ENCODE assay signal across 8 cellular contexts in genomic region chr20:62651285-62652021, GRCh38. TPM values are rescaled to one million over a fixed set of nuclear protein-coding genes. Genes with fewer than 3 reads are reported as not detected.
DNase-seq lines count a peak whose midpoint lies in the region; ATAC-seq and TF ChIP-seq lines count a peak whose summit lies in the region.

No MANE protein-coding gene starts in this region.

- H3K36me3 Mint-ChIP-seq in activated T-helper 2 cell treated with anti-CD3 and anti-CD28 coated beads, Interferon-gamma antibody, Interleukin-2, Interleukin-4, amounts not matched to agents 10 μg/mL and 5 μg/mL and 100 μg/mL, durations not matched to agents 14 hours and 24 hours and 36 hours (ENCODE audit: low read depth) = peaks cover 49% of the 10 kb centered on the region

- peaks cover 42% of the 10 kb centered on the region for H3K4me1 ChIP-seq in PC-3 (ENCODE audit: insufficient read depth, low read length)
- H3K4me1 ChIP-seq in right cardiac atrium (ENCODE audit: control insufficient read depth, insufficient read depth, low read length) = peaks cover 9% of the 10 kb centered on the region

- H3K9ac ChIP-seq in PC-3 (ENCODE audit: low read length) = no peak overlapping the region

- POLR2A ChIA-PET in PC-3 (lab: Charles Lee; ENCODE audit: unreplicated experiment) = no interaction called here

- no peaks in the 10 kb centered on the region for H3K27me3 Mint-ChIP-seq in activated T-helper 2 cell treated with anti-CD3 and anti-CD28 coated beads, Interferon-gamma antibody, Interleukin-2, Interleukin-4, amounts not matched to agents 10 μg/mL and 5 μg/mL and 100 μg/mL, durations not matched to agents 14 hours and 24 hours and 36 hours (ENCODE audit: low read depth)

- H2AFZ ChIP-seq in PC-3 (ENCODE audit: low read length) = no peak overlapping the region

- WGBS in right cardiac atrium = 45% methylated on average over 24 of the region's 24 CpGs

- peak overlapping the region; percentile 52 for H3K27ac ChIP-seq in PC-3 (ENCODE audit: low read length)
- peak overlapping the region; percentile 80 for H3K27ac ChIP-seq in right cardiac atrium (ENCODE audit: low read length)

- H3F3A ChIP-seq in PC-3 (ENCODE audit: low read length, unreplicated experiment) = no peaks in the 10 kb centered on the region

- peak; percentile 60 for ATAC-seq in GM18867 (IDR thresholded peaks at IDR 0.05; ENCODE audit: unreplicated experiment)
- peak; percentile 65 for ATAC-seq in HG02981 (IDR thresholded peaks at IDR 0.05; ENCODE audit: unreplicated experiment)
- no peak for ATAC-seq in PC-3
- ATAC-seq in right cardiac atrium = peak; percentile 1 to 2

- no peaks in the 10 kb centered on the region for H3K27me3 ChIP-seq in PC-3 (ENCODE audit: low read length)
- no peaks in the 10 kb centered on the region for H3K27me3 ChIP-seq in right cardiac atrium (ENCODE audit: control insufficient read depth, insufficient read depth)

- H3K9me3 Mint-ChIP-seq in activated T-helper 2 cell treated with anti-CD3 and anti-CD28 coated beads, Interferon-gamma antibody, Interleukin-2, Interleukin-4, amounts not matched to agents 10 μg/mL and 5 μg/mL and 100 μg/mL, durations not matched to agents 14 hours and 24 hours and 36 hours = no peaks in the 10 kb centered on the region

- peak overlapping the region; percentile 47 for H3K4me2 ChIP-seq in PC-3 (ENCODE audit: low read length)

- peaks cover 46% of the 10 kb centered on the region for H3K4me1 Mint-ChIP-seq in activated T-helper 2 cell treated with anti-CD3 and anti-CD28 coated beads, Interferon-gamma antibody, Interleukin-2, Interleukin-4, amounts not matched to agents 10 μg/mL and 5 μg/mL and 100 μg/mL, durations not matched to agents 14 hours and 24 hours and 36 hours (ENCODE audit: low read depth)

- peaks cover 76% of the 10 kb centered on the region for H3K36me3 ChIP-seq in PC-3 (ENCODE audit: low read depth, low read length)

- DNase-seq in PC-3 (no peak), right cardiac atrium (peak; percentile 68 to 86 (median 80)), kidney glomerular epithelial cell (lab: John Stamatoyannopoulos, UW) (no peak), glomerular visceral epithelial cell (ENCODE audit: extremely low spot score) (no peak)
- peak; percentile 73 for DNase-seq in activated T-helper 2 cell treated with anti-CD3 and anti-CD28 coated beads, Interferon-gamma antibody, Interleukin-2, Interleukin-4, amounts not matched to agents 10 μg/mL and 5 μg/mL and 100 μg/mL, durations not matched to agents 14 hours and 24 hours and 36 hours (ENCODE audit: low spot score)
- DNase-seq in stimulated activated CD4-positive, alpha-beta T cell treated with anti-CD3 and anti-CD28 coated beads, Interleukin-4, amount 100 ng/mL, for 24 hours = peak; percentile 72

- peaks cover 99% of the 10 kb centered on the region for H3K79me2 ChIP-seq in PC-3 (ENCODE audit: low read length)

- no peak for TF ChIP-seq CTCF in PC-3 (conservative IDR thresholded peaks at IDR 0.05; ENCODE audit: low read depth, low read length)

- CTCF ChIA-PET in PC-3 (lab: Charles Lee) = no interaction called here

- H3K9me3 ChIP-seq in PC-3 (ENCODE audit: low read length) = no peaks in the 10 kb centered on the region
- H3K9me3 ChIP-seq in right cardiac atrium (ENCODE audit: control insufficient read depth, low read length) = no peaks in the 10 kb centered on the region

- no peaks in the 10 kb centered on the region for H3K9me2 ChIP-seq in PC-3 (replicated peaks; ENCODE audit: low read length)

- H3K27ac Mint-ChIP-seq in activated T-helper 2 cell treated with anti-CD3 and anti-CD28 coated beads, Interferon-gamma antibody, Interleukin-2, Interleukin-4, amounts not matched to agents 10 μg/mL and 5 μg/mL and 100 μg/mL, durations not matched to agents 14 hours and 24 hours and 36 hours = peak overlapping the region; percentile 90

- intact Hi-C loops in PC-3 (cut with micrococcal nuclease) = loop anchor here (5.0 kb wide), 2 partner anchors 34 to 141 kb away; no protein-coding TSS in a partner anchor
- intact Hi-C loops in activated T-helper 2 cell treated with anti-CD3 and anti-CD28 coated beads, Interferon-gamma antibody, Interleukin-2, Interleukin-4, amounts not matched to agents 10 μg/mL and 5 μg/mL and 100 μg/mL, durations not matched to agents 14 hours and 24 hours and 36 hours (cut with micrococcal nuclease) = loop anchor here (1.0 to 5.0 kb wide), 4 partner anchors 9 to 349 kb away; partner anchors contain the start of genes ADRM1 and SLCO4A1
- intact Hi-C loops in right cardiac atrium (cut with DNase I) = no loop called here

- H3K4me3 Mint-ChIP-seq in activated T-helper 2 cell treated with anti-CD3 and anti-CD28 coated beads, Interferon-gamma antibody, Interleukin-2, Interleukin-4, amounts not matched to agents 10 μg/mL and 5 μg/mL and 100 μg/mL, durations not matched to agents 14 hours and 24 hours and 36 hours (ENCODE audit: low read depth) = peak overlapping the region; percentile 48

- no TSS peak for BruUV-seq in PC-3 (replicated peaks; lab: Mats Ljungman, UMichigan)

- H3K4me3 ChIP-seq in PC-3 (ENCODE audit: low read length) (0 out of 2 replicates have a peak overlapping the region, but pooled peaks have one; percentile 0), right cardiac atrium (ENCODE audit: low read length) (no peak overlapping the region)

- H4K20me1 ChIP-seq in PC-3 (ENCODE audit: low read length) = peaks cover 86% of the 10 kb centered on the region

RNA-seq across cellular contexts. Expression of gene SLCO4A1, which starts 9.2 kb away (rescaled TPM):
- total RNA-seq in PC-3 (2014; rRNA removed) (161 and 162 TPM in 2 replicates), right cardiac atrium (1 to 10 TPM; 4.1 to 8.4 (median 5.3) TPM)
- 59.2 and 61.1 TPM in 2 replicates for total RNA-seq in activated T-helper 2 cell treated with anti-CD3 and anti-CD28 coated beads, Interferon-gamma antibody, Interleukin-2, Interleukin-4, amounts not matched to agents 10 μg/mL and 5 μg/mL and 100 μg/mL, durations not matched to agents 14 hours and 24 hours and 36 hours
- polyA plus RNA-seq in right cardiac atrium = 15.5 TPM

RNA-seq across cellular contexts. Expression of gene NTSR1, which starts 57.2 kb away (rescaled TPM):
- total RNA-seq in PC-3 (2014; rRNA removed) (7.8 and 10.6 TPM in 2 replicates), right cardiac atrium (under 1 TPM in 1 of 4 donors, not detected in 3; 0.06 TPM)
- not detected in 2 replicates for total RNA-seq in activated T-helper 2 cell treated with anti-CD3 and anti-CD28 coated beads, Interferon-gamma antibody, Interleukin-2, Interleukin-4, amounts not matched to agents 10 μg/mL and 5 μg/mL and 100 μg/mL, durations not matched to agents 14 hours and 24 hours and 36 hours
- not detected for polyA plus RNA-seq in right cardiac atrium

Comparison
In these comparisons a context has a peak if more than half of its experiments do, and no peak if none do; other contexts are left out.
1. DNase-seq: peak in activated T-helper 2 cell treated with anti-CD3 and anti-CD28 coated beads, Interferon-gamma antibody, Interleukin-2, Interleukin-4, amounts not matched to agents 10 μg/mL and 5 μg/mL and 100 μg/mL, durations not matched to agents 14 hours and 24 hours and 36 hours (single experiment), right cardiac atrium (3 of 3) and stimulated activated CD4-positive, alpha-beta T cell treated with anti-CD3 and anti-CD28 coated beads, Interleukin-4, amount 100 ng/mL, for 24 hours (single experiment); none in PC-3 (single experiment), kidney glomerular epithelial cell (single experiment) and glomerular visceral epithelial cell (single experiment).
2. intact Hi-C loops: an anchor here in PC-3 (5.0 kb wide) and activated T-helper 2 cell treated with anti-CD3 and anti-CD28 coated beads, Interferon-gamma antibody, Interleukin-2, Interleukin-4, amounts not matched to agents 10 μg/mL and 5 μg/mL and 100 μg/mL, durations not matched to agents 14 hours and 24 hours and 36 hours (1.0 to 5.0 kb wide); none called in right cardiac atrium.